Comparison of ENCODE assay signal across 7 cellular contexts in genomic region chr1:10960954-10961833, GRCh38. TPM values are rescaled to one million over a fixed set of nuclear protein-coding genes. Genes with fewer than 3 reads are reported as not detected.
A peak's percentile ranks its signal among the peaks of the same experiment; 100 is the strongest.
DNase-seq lines count a peak whose midpoint lies in the region; ATAC-seq and TF ChIP-seq lines count a peak whose summit lies in the region.

No MANE protein-coding gene starts in this region.

- WGBS in IMR-90 (ENCODE audit: extremely low coverage in 2 of 2, insufficient read length in 1 of 2), 2 experiments, result 12% methylated on average over 9 of the region's 30 CpGs; no CpG with 5 or more reads in 1 of the 2 experiments
- WGBS in thyroid gland, 2 donors, result 36 to 66% methylated on average over 13 to 26 of the region's 30 CpGs

- dilution Hi-C loops in IMR-90 (cut with HindIII; ENCODE audit: low sequenced_read_pairs, unreplicated experiment), result no loop called here

- no peaks in the 10 kb centered on the region for H3K79me1 ChIP-seq in IMR-90 (ENCODE audit: low read depth in 1 of 2, low read length in 2 of 2)

- in situ Hi-C loops in IMR-90 (cut with MboI; ENCODE audit: low sequenced_read_pairs), result no loop called here

- H3K9me1 ChIP-seq in IMR-90 (ENCODE audit: insufficient read depth, low read length), result no peaks in the 10 kb centered on the region

- peaks cover 6% of the 10 kb centered on the region for H3K4me1 Mint-ChIP-seq in activated T-helper 17 cell treated with anti-CD3 and anti-CD28 coated beads, Interleukin-2, amount 50 U/mL, for 72 hours

- H3K4me3 ChIP-seq in IMR-90 (ENCODE audit: insufficient read depth, low read depth, low read length) (no peak overlapping the region), thyroid gland (replicated peaks in 1 of 3) (no peak overlapping the region)

- no peak overlapping the region for H3K56ac ChIP-seq in IMR-90 (ENCODE audit: extremely low read depth, insufficient read depth, low read length)

- H3K27ac ChIP-seq in IMR-90 (ENCODE audit: insufficient read depth, low read length) (no peak overlapping the region), thyroid gland (no peak overlapping the region)

- no peak overlapping the region for H4K91ac ChIP-seq in IMR-90 (ENCODE audit: insufficient read depth, low read depth, low read length)

- CTCF ChIA-PET in GM10248 (lab: Yijun Ruan, JAX) (interaction anchor here (0.6 to 3.8 kb wide), 9 partner anchors 11 to 32 kb away, joined by 3 to 22 read pairs (median 3); a partner anchor contains a TSS), IMR-90 (lab: Yijun Ruan, JAX) (interaction anchor here (0.6 kb wide), 1 partner anchor 15 kb away, joined by 5 read pairs; no protein-coding TSS in a partner anchor)

- no peak overlapping the region for H2AK9ac ChIP-seq in IMR-90 (replicated peaks; ENCODE audit: low read depth, low read length, poor library complexity)

- H4K8ac ChIP-seq in IMR-90 (ENCODE audit: low read depth in 2 of 2, low read length in 2 of 2), result no peak overlapping the region

- POLR2A ChIA-PET in GM10248 (lab: Yijun Ruan, JAX) (no interaction called here), IMR-90 (lab: Charles Lee; ENCODE audit: unreplicated experiment) (no interaction called here)

- ATAC-seq in IMR-90 (ENCODE audit: low read depth) (peak; percentile 99), omental fat pad (ENCODE audit: low FRiP score) (peak; percentile 68)
- ATAC-seq in activated T-helper 17 cell treated with anti-CD3 and anti-CD28 coated beads, Interleukin-2, amount 50 U/mL, for 72 hours (replicated peaks), result peak; percentile 72

- peak; percentile 88 for DNase-seq in GM10248 (ENCODE audit: extremely low spot score)
- DNase-seq in IMR-90, result peak; percentile 56
- peak; percentile 52 for DNase-seq in RPMI7951 (ENCODE audit: low read depth)
- DNase-seq in foreskin melanocyte, result peak; percentile 42
- peak; percentile 91 for DNase-seq in omental fat pad (ENCODE audit: low spot score)
- peak; percentile 88 for DNase-seq in thyroid gland

- no peak overlapping the region for H3K18ac ChIP-seq in IMR-90 (ENCODE audit: low read depth, low read length)

- H3K9me3 ChIP-seq in IMR-90 (ENCODE audit: control insufficient read depth, insufficient read depth, low read length) (no peaks in the 10 kb centered on the region), thyroid gland (no peaks in the 10 kb centered on the region)

- H2BK20ac ChIP-seq in IMR-90 (ENCODE audit: low read depth, low read length), result no peak overlapping the region

- H2BK5ac ChIP-seq in IMR-90 (ENCODE audit: low read depth, low read length, poor library complexity, severe bottlenecking), result no peak overlapping the region

- H3K4me3 Mint-ChIP-seq in activated T-helper 17 cell treated with anti-CD3 and anti-CD28 coated beads, Interleukin-2, amount 50 U/mL, for 72 hours, result no peak overlapping the region

- H2BK15ac ChIP-seq in IMR-90 (ENCODE audit: low read depth, low read length), result no peak overlapping the region

- intact Hi-C loops in IMR-90 (cut with micrococcal nuclease) (loop anchor here (1.0 kb wide), 1 partner anchor 447 kb away; no protein-coding TSS in a partner anchor), thyroid gland (cut with DNase I) (no loop called here)

- TF ChIP-seq POLR2A in IMR-90 (IDR thresholded peaks at IDR 0.05; ENCODE audit: low read depth, low read length) (no peak), thyroid gland (IDR thresholded peaks at IDR 0.05) (no peak)

- H4K5ac ChIP-seq in IMR-90 (ENCODE audit: low read depth, low read length), result no peak overlapping the region

- H3K27ac Mint-ChIP-seq in activated T-helper 17 cell treated with anti-CD3 and anti-CD28 coated beads, Interleukin-2, amount 50 U/mL, for 72 hours, result no peak overlapping the region

- no peak overlapping the region for H2AK5ac ChIP-seq in IMR-90 (ENCODE audit: low read depth, low read length)

- H3K4ac ChIP-seq in IMR-90 (ENCODE audit: low read depth, low read length), result no peak overlapping the region

- H2AFZ ChIP-seq in IMR-90 (replicated peaks; ENCODE audit: low read length, poor library complexity), result peak overlapping the region; percentile 84

- H3K4me2 ChIP-seq in IMR-90 (ENCODE audit: low read depth, low read length), result no peak overlapping the region; the same call in 1 of the 2 replicates

- H3K9me3 Mint-ChIP-seq in activated T-helper 17 cell treated with anti-CD3 and anti-CD28 coated beads, Interleukin-2, amount 50 U/mL, for 72 hours, result no peaks in the 10 kb centered on the region

- no peaks in the 10 kb centered on the region for H3K36me3 ChIP-seq in IMR-90 (ENCODE audit: control insufficient read depth, insufficient read depth, low read length)
- H3K36me3 ChIP-seq in thyroid gland, result no peaks in the 10 kb centered on the region

- no peaks in the 10 kb centered on the region for H4K20me1 ChIP-seq in IMR-90 (ENCODE audit: insufficient read depth, low read length)

- peak; percentile 61 for TF ChIP-seq RAD21 in IMR-90 (IDR thresholded peaks at IDR 0.05; ENCODE audit: low read length)

- H3K23ac ChIP-seq in IMR-90 (ENCODE audit: low read depth, low read length), result no peak overlapping the region

- 0 out of 2 replicates have a peak, but pooled peaks cover 1% of the 10 kb centered on the region for H3K4me1 ChIP-seq in IMR-90 (ENCODE audit: control insufficient read depth, insufficient read depth, low read length)
- H3K4me1 ChIP-seq in thyroid gland, result peaks cover 5 to 14% of the 10 kb centered on the region in 2 donors

- H3K9ac ChIP-seq in IMR-90 (ENCODE audit: low read depth, low read length), result no peak overlapping the region

- no peak overlapping the region for H3K14ac ChIP-seq in IMR-90 (replicated peaks; ENCODE audit: low read depth, low read length)

- H2BK120ac ChIP-seq in IMR-90 (ENCODE audit: low read depth, low read length), result no peak overlapping the region

- no TSS peak for BruUV-seq in IMR-90 (replicated peaks; lab: Mats Ljungman, UMichigan)

- H3K36me3 Mint-ChIP-seq in activated T-helper 17 cell treated with anti-CD3 and anti-CD28 coated beads, Interleukin-2, amount 50 U/mL, for 72 hours (ENCODE audit: low read depth), result no peaks in the 10 kb centered on the region

- H3K27me3 ChIP-seq in IMR-90 (ENCODE audit: control insufficient read depth, insufficient read depth, low read length), result peaks cover 11% of the 10 kb centered on the region; the same call in 1 of the 2 replicates
- H3K27me3 ChIP-seq in thyroid gland, result no peaks in the 10 kb centered on the region

- peaks cover 18% of the 10 kb centered on the region for H3K27me3 Mint-ChIP-seq in activated T-helper 17 cell treated with anti-CD3 and anti-CD28 coated beads, Interleukin-2, amount 50 U/mL, for 72 hours

- TF ChIP-seq CTCF in GM10248 (IDR thresholded peaks at IDR 0.05; ENCODE audit: control extremely low read depth, extremely low read depth, low read depth, missing control alignments) (peak; percentile 80), IMR-90 (conservative IDR thresholded peaks at IDR 0.05; ENCODE audit: low read depth, low read length) (peak; percentile 73), omental fat pad (IDR thresholded peaks at IDR 0.05) (peak in 1 of 3 donors; percentile 21), thyroid gland (IDR thresholded peaks at IDR 0.05) (peak; percentile 72 to 92 (median 84))

TF ChIP-seq in IMR-90, 13 proteins besides CTCF, POLR2A, EP300 and RAD21:
- TF ChIP-seq MAZ (IDR thresholded peaks at IDR 0.05; ENCODE audit: borderline replicate concordance, low read depth, low read length) (peak; percentile 33; the same call in 1 of the 2 replicates), SMC3 (IDR thresholded peaks at IDR 0.05; ENCODE audit: low read depth, low read length) (peak; percentile 41), ELK1 (IDR thresholded peaks at IDR 0.05; ENCODE audit: borderline replicate concordance, low read depth, low read length) (no peak), MAFK (IDR thresholded peaks at IDR 0.05; ENCODE audit: low read depth, low read length) (peak; percentile 62), MXI1 (IDR thresholded peaks at IDR 0.05; ENCODE audit: borderline replicate concordance, low read depth, low read length) (no peak)
TF ChIP-seq in IMR-90: peak in this region for 3.

RNA-seq across cellular contexts. Expression of gene TARDBP, which starts 51.3 kb away (rescaled TPM):
- 36.7 and 98.0 TPM in 2 replicates for total RNA-seq in IMR-90 (2012; rRNA removed)
- polyA plus RNA-seq in IMR-90 (2012; rRNA removed), result 161 and 196 TPM in 2 replicates
- 51.4 and 70.0 TPM in 2 replicates for polyA plus RNA-seq in IMR-90 (2012; cell fraction: cytosol; rRNA removed)
- 55.1 and 182 TPM in 2 replicates for polyA plus RNA-seq in IMR-90 (2012; cell fraction: nucleus; rRNA removed; ENCODE audit: low replicate concordance)
- 69.6 and 74.4 TPM in 2 replicates for total RNA-seq in RPMI7951 (2014; rRNA removed; shearing (Covaris generic))
- total RNA-seq in activated T-helper 17 cell treated with anti-CD3 and anti-CD28 coated beads, Interleukin-2, amount 50 U/mL, for 72 hours, result 100 to 1,000 TPM; 120 to 186 TPM
- 100 to 1,000 TPM in 2 of 4 donors, 10 to 100 TPM in 2; 73.8 to 188 (median 124) TPM for total RNA-seq in omental fat pad
- total RNA-seq in thyroid gland, result 100 to 1,000 TPM; 118 to 265 (median 172) TPM
